In genomic region chr10:71641986-71642385, GRCh38 we compare ENCODE assay signal across 38 cellular contexts.
"Had no signal": no experiment of that assay in that cellular context is flagged by ENCODE, and none has a peak within 500 bp of the region (broad histone marks: within the 10 kb centered on the region; RNA-seq: fewer than 3 reads in every experiment).

No MANE protein-coding gene starts in this region.

- H3K9me3 Mint-ChIP-seq: activated naive CD4-positive, alpha-beta T cell treated with anti-CD3 and anti-CD28 coated beads for 36 hours; activated naive CD4-positive, alpha-beta T cell treated with anti-CD3 and anti-CD28 coated beads, Interleukin-2, amount 10 ng/mL, durations not matched to agents 7 days and 5 days; activated naive CD4-positive, alpha-beta T cell treated with anti-CD3 and anti-CD28 coated beads, Interleukin-2, amount 50 U/mL, for 24 hours; activated naive CD4-positive, alpha-beta T cell treated with anti-CD3 and anti-CD28 coated beads, Interleukin-2, amount 50 U/mL, for 72 hours; activated naive CD8-positive, alpha-beta T cell treated with anti-CD3 and anti-CD28 coated beads for 36 hours; activated naive CD8-positive, alpha-beta T cell treated with anti-CD3 and anti-CD28 coated beads, Interleukin-2, amount 10 ng/mL, durations not matched to agents 7 days and 5 days; activated naive CD8-positive, alpha-beta T cell treated with anti-CD3 and anti-CD28 coated beads, Interleukin-2, amount 50 U/mL, for 24 hours; activated T-cell treated with anti-CD3 and anti-CD28 coated beads, Interleukin-2, amount 50 U/mL, for 24 hours; activated T-cell treated with anti-CD3 and anti-CD28 coated beads, Interleukin-2, amount 50 U/mL, for 4 hours; activated T-cell treated with anti-CD3 and anti-CD28 coated beads, Interleukin-2, amount 50 U/mL, for 72 hours; activated T-helper 1 cell treated with anti-CD3 and anti-CD28 coated beads, Interleukin-12 subunit alpha, Interleukin-12 subunit beta, Interleukin-2, Interleukin-4 antibody, amounts not matched to agents 30 ng/mL and 10 ng/mL and 1 ng/mL, durations not matched to agents 14 hours and 24 hours and 36 hours; activated T-helper 17 cell treated with anti-CD3 and anti-CD28 coated beads, Interleukin-2, amount 50 U/mL, for 72 hours; activated T-helper 2 cell treated with anti-CD3 and anti-CD28 coated beads, Interferon-gamma antibody, Interleukin-2, Interleukin-4, amounts not matched to agents 10 μg/mL and 5 μg/mL and 100 μg/mL, durations not matched to agents 14 hours and 24 hours and 36 hours; central memory CD8-positive, alpha-beta T cell had no signal

- H3K27ac ChIP-seq: adrenal gland, ascending aorta, body of pancreas, brain microvascular endothelial cell, breast epithelium, cardiac muscle cell had no signal

- H3K27me3 Mint-ChIP-seq: activated naive CD4-positive, alpha-beta T cell treated with anti-CD3 and anti-CD28 coated beads, Interleukin-2, amount 50 U/mL, for 24 hours; activated naive CD8-positive, alpha-beta T cell; activated naive CD8-positive, alpha-beta T cell treated with anti-CD3 and anti-CD28 coated beads for 36 hours; activated naive CD8-positive, alpha-beta T cell treated with anti-CD3 and anti-CD28 coated beads, Interleukin-2, amount 10 ng/mL, durations not matched to agents 7 days and 5 days; activated naive CD8-positive, alpha-beta T cell treated with anti-CD3 and anti-CD28 coated beads, Interleukin-2, amount 50 U/mL, for 24 hours; activated T-cell treated with anti-CD3 and anti-CD28 coated beads, Interleukin-2, amount 50 U/mL, for 24 hours; brain had no signal

- H3K4me3 ChIP-seq: adrenal gland, ascending aorta, body of pancreas, breast epithelium, cardiac muscle cell had no signal

- DNase-seq: activated effector memory CD4-positive, alpha-beta T cell treated with anti-CD3 and anti-CD28 coated beads, Interleukin-2, amount 50 U/mL, for 16 hours; activated effector memory CD4-positive, alpha-beta T cell treated with Interleukin-2 at 50 U/mL for 16 hours; activated gamma-delta T cell; activated gamma-delta T cell treated with Interleukin-2 at 50 U/mL for 16 hours; activated naive CD4-positive, alpha-beta T cell; activated naive CD4-positive, alpha-beta T cell treated with anti-CD3 and anti-CD28 coated beads for 36 hours; activated naive CD4-positive, alpha-beta T cell treated with anti-CD3 and anti-CD28 coated beads, Interleukin-2, amount 10 ng/mL, durations not matched to agents 7 days and 5 days; activated naive CD4-positive, alpha-beta T cell treated with anti-CD3 and anti-CD28 coated beads, Interleukin-2, amount 50 U/mL, for 16 hours; activated naive CD4-positive, alpha-beta T cell treated with Interleukin-2 at 50 U/mL for 16 hours; activated naive CD8-positive, alpha-beta T cell treated with anti-CD3 and anti-CD28 coated beads for 36 hours; activated naive CD8-positive, alpha-beta T cell treated with anti-CD3 and anti-CD28 coated beads, Interleukin-2, amount 10 ng/mL, durations not matched to agents 7 days and 5 days; activated naive CD8-positive, alpha-beta T cell treated with anti-CD3 and anti-CD28 coated beads, Interleukin-2, amount 50 U/mL, for 24 hours; activated T-cell treated with anti-CD3 and anti-CD28 coated beads, Interleukin-2, amount 50 U/mL, for 1 hour; activated T-cell treated with anti-CD3 and anti-CD28 coated beads, Interleukin-2, amount 50 U/mL, for 24 hours; activated T-cell treated with anti-CD3 and anti-CD28 coated beads, Interleukin-2, amount 50 U/mL, for 4 hours; activated T-cell treated with anti-CD3 and anti-CD28 coated beads, Interleukin-2, amount 50 U/mL, for 48 hours; activated T-cell treated with anti-CD3 and anti-CD28 coated beads, Interleukin-2, amount 50 U/mL, for 72 hours; adrenal gland; amniotic stem cell; amygdala; anterior cingulate cortex; aorta; body of pancreas; brain microvascular endothelial cell; caudate nucleus; central memory CD4-positive, alpha-beta T cell; cerebellar nuclear complex had no signal

- H3K27me3 ChIP-seq: adrenal gland, ascending aorta, body of pancreas, breast epithelium had no signal

- H3K4me3 Mint-ChIP-seq: activated naive CD4-positive, alpha-beta T cell treated with anti-CD3 and anti-CD28 coated beads for 36 hours; activated naive CD4-positive, alpha-beta T cell treated with anti-CD3 and anti-CD28 coated beads, Interleukin-2, amount 10 ng/mL, durations not matched to agents 7 days and 5 days; activated naive CD4-positive, alpha-beta T cell treated with anti-CD3 and anti-CD28 coated beads, Interleukin-2, amount 50 U/mL, for 24 hours; activated naive CD8-positive, alpha-beta T cell; activated naive CD8-positive, alpha-beta T cell treated with anti-CD3 and anti-CD28 coated beads for 36 hours; activated naive CD8-positive, alpha-beta T cell treated with anti-CD3 and anti-CD28 coated beads, Interleukin-2, amount 10 ng/mL, durations not matched to agents 7 days and 5 days; activated naive CD8-positive, alpha-beta T cell treated with anti-CD3 and anti-CD28 coated beads, Interleukin-2, amount 50 U/mL, for 24 hours; activated T-cell treated with anti-CD3 and anti-CD28 coated beads, Interleukin-2, amount 50 U/mL, for 24 hours; activated T-cell treated with anti-CD3 and anti-CD28 coated beads, Interleukin-2, amount 50 U/mL, for 4 hours; activated T-cell treated with anti-CD3 and anti-CD28 coated beads, Interleukin-2, amount 50 U/mL, for 72 hours; activated T-helper 1 cell treated with anti-CD3 and anti-CD28 coated beads, Interleukin-12 subunit alpha, Interleukin-12 subunit beta, Interleukin-2, Interleukin-4 antibody, amounts not matched to agents 30 ng/mL and 10 ng/mL and 1 ng/mL, durations not matched to agents 14 hours and 24 hours and 36 hours; activated T-helper 17 cell treated with anti-CD3 and anti-CD28 coated beads, Interleukin-2, amount 50 U/mL, for 72 hours; brain; central memory CD8-positive, alpha-beta T cell had no signal

- ATAC-seq: activated naive CD4-positive, alpha-beta T cell treated with anti-CD3 and anti-CD28 coated beads, Interleukin-2, amount 50 U/mL, for 72 hours; activated naive CD8-positive, alpha-beta T cell treated with anti-CD3 and anti-CD28 coated beads, Interleukin-2, amount 50 U/mL, for 24 hours; activated T-cell treated with anti-CD3 and anti-CD28 coated beads, Interleukin-2, amount 50 U/mL, for 4 hours; activated T-cell treated with anti-CD3 and anti-CD28 coated beads, Interleukin-2, amount 50 U/mL, for 72 hours; activated T-helper 17 cell treated with anti-CD3 and anti-CD28 coated beads, Interleukin-2, amount 50 U/mL, for 72 hours; body of pancreas had no signal

- H3K27ac Mint-ChIP-seq: activated naive CD4-positive, alpha-beta T cell treated with anti-CD3 and anti-CD28 coated beads for 36 hours; activated naive CD4-positive, alpha-beta T cell treated with anti-CD3 and anti-CD28 coated beads, Interleukin-2, amount 10 ng/mL, durations not matched to agents 7 days and 5 days; activated naive CD8-positive, alpha-beta T cell; activated naive CD8-positive, alpha-beta T cell treated with anti-CD3 and anti-CD28 coated beads for 36 hours; activated naive CD8-positive, alpha-beta T cell treated with anti-CD3 and anti-CD28 coated beads, Interleukin-2, amount 10 ng/mL, durations not matched to agents 7 days and 5 days; activated naive CD8-positive, alpha-beta T cell treated with anti-CD3 and anti-CD28 coated beads, Interleukin-2, amount 50 U/mL, for 24 hours; activated T-cell treated with anti-CD3 and anti-CD28 coated beads, Interleukin-2, amount 50 U/mL, for 24 hours; activated T-cell treated with anti-CD3 and anti-CD28 coated beads, Interleukin-2, amount 50 U/mL, for 72 hours; activated T-helper 1 cell treated with anti-CD3 and anti-CD28 coated beads, Interleukin-12 subunit alpha, Interleukin-12 subunit beta, Interleukin-2, Interleukin-4 antibody, amounts not matched to agents 30 ng/mL and 10 ng/mL and 1 ng/mL, durations not matched to agents 14 hours and 24 hours and 36 hours; activated T-helper 17 cell treated with anti-CD3 and anti-CD28 coated beads, Interleukin-2, amount 50 U/mL, for 72 hours; activated T-helper 2 cell treated with anti-CD3 and anti-CD28 coated beads, Interferon-gamma antibody, Interleukin-2, Interleukin-4, amounts not matched to agents 10 μg/mL and 5 μg/mL and 100 μg/mL, durations not matched to agents 14 hours and 24 hours and 36 hours had no signal

- H3K36me3 ChIP-seq: adrenal gland, ascending aorta, brain microvascular endothelial cell, breast epithelium, cardiac muscle cell had no signal

- H3K36me3 Mint-ChIP-seq: activated naive CD4-positive, alpha-beta T cell treated with anti-CD3 and anti-CD28 coated beads, Interleukin-2, amount 10 ng/mL, durations not matched to agents 7 days and 5 days; activated naive CD4-positive, alpha-beta T cell treated with anti-CD3 and anti-CD28 coated beads, Interleukin-2, amount 50 U/mL, for 24 hours; activated naive CD4-positive, alpha-beta T cell treated with anti-CD3 and anti-CD28 coated beads, Interleukin-2, amount 50 U/mL, for 72 hours; activated naive CD8-positive, alpha-beta T cell; activated naive CD8-positive, alpha-beta T cell treated with anti-CD3 and anti-CD28 coated beads for 36 hours; activated naive CD8-positive, alpha-beta T cell treated with anti-CD3 and anti-CD28 coated beads, Interleukin-2, amount 10 ng/mL, durations not matched to agents 7 days and 5 days; brain had no signal

- H3K9me3 ChIP-seq: adrenal gland, ascending aorta, body of pancreas, breast epithelium had no signal

- H3K4me1 ChIP-seq: ascending aorta, breast epithelium had no signal

- H3K4me1 Mint-ChIP-seq: activated T-helper 17 cell treated with anti-CD3 and anti-CD28 coated beads, Interleukin-2, amount 50 U/mL, for 72 hours had no signal
